Comparison of ENCODE assay signal across 11 cellular contexts in genomic region chr22:44496844-44497217, GRCh38. TPM values are rescaled to one million over a fixed set of nuclear protein-coding genes. Genes with fewer than 3 reads are reported as not detected.
DNase-seq lines count a peak whose midpoint lies in the region; ATAC-seq and TF ChIP-seq lines count a peak whose summit lies in the region.
"Had no signal": no experiment of that assay in that cellular context is flagged by ENCODE, and none has a peak within 500 bp of the region (broad histone marks: within the 10 kb centered on the region; RNA-seq: fewer than 3 reads in every experiment).

No MANE protein-coding gene starts in this region.

- no peaks in the 10 kb centered on the region for H3K36me3 ChIP-seq in adrenal gland (replicated peaks in 1 of 2)

- H3K27me3 ChIP-seq in adrenal gland: no peaks in the 10 kb centered on the region

- peaks cover 9% of the 10 kb centered on the region for H3K36me3 Mint-ChIP-seq in memory B cell

- no peak for TF ChIP-seq POLR2A in adrenal gland (IDR thresholded peaks at IDR 0.05)

- ATAC-seq in left ventricle myocardium superior (no peak), Right ventricle myocardium superior (ENCODE audit: poor library complexity) (no peak), memory B cell (ENCODE audit: low read depth) (no peak), omental fat pad (ENCODE audit: low FRiP score) (no peak), HG02571 (IDR thresholded peaks at IDR 0.05; ENCODE audit: unreplicated experiment) (no peak)

- H3K4me1 Mint-ChIP-seq in memory B cell: peaks cover 10% of the 10 kb centered on the region

- peaks cover 7% of the 10 kb centered on the region for H3K9me3 Mint-ChIP-seq in memory B cell

- peak overlapping the region; percentile 80 for H3K4me3 Mint-ChIP-seq in memory B cell

- peaks cover 3% of the 10 kb centered on the region for H3K27me3 Mint-ChIP-seq in memory B cell

- intact Hi-C loops in left ventricle myocardium superior (cut with micrococcal nuclease) (no loop called here), Right ventricle myocardium superior (cut with DNase I) (no loop called here), adrenal gland (cut with DNase I) (no loop called here)

- peak overlapping the region; percentile 2 for H3K27ac Mint-ChIP-seq in memory B cell

- 88 to 94% (median 93%) methylated on average over 11 to 22 of the region's 22 CpGs for WGBS in adrenal gland, 4 donors

- peak overlapping the region in 3 of 5 donors; percentile 76 to 96 (median 88) for H3K27ac ChIP-seq in adrenal gland

- H3K9me3 ChIP-seq in adrenal gland (replicated peaks in 1 of 3): no peaks in the 10 kb centered on the region

- TF ChIP-seq CTCF in adrenal gland (IDR thresholded peaks at IDR 0.05): no peak
- TF ChIP-seq CTCF in omental fat pad (IDR thresholded peaks at IDR 0.05): no peak

- H3K4me3 ChIP-seq in adrenal gland: peak overlapping the region in 1 of 4 donors; percentile 98

- H3K4me1 ChIP-seq in adrenal gland (replicated peaks in 1 of 2): peaks cover 11 to 20% of the 10 kb centered on the region in 2 donors

- DNase-seq in left ventricle myocardium superior (peak; percentile 30), Right ventricle myocardium superior (no peak), adrenal gland (peak in 2 of 7 donors; percentile 24 to 37), memory B cell (ENCODE audit: low spot score in 2 of 2) (no peak), NCI-H2171 treated with DMSO at 0.1 percent for 48 hours (lab: John Stamatoyannopoulos, UW) (no peak), omental fat pad (ENCODE audit: low spot score) (no peak), NCI-H2107 treated with DMSO at 0.1 percent for 48 hours (lab: John Stamatoyannopoulos, UW; ENCODE audit: unreplicated experiment) (no peak)
- DNase-seq: DND-41, midbrain, NCI-H2107 had no signal

RNA-seq across cellular contexts. Expression of gene RTL6, which starts 1.2 kb away (rescaled TPM):
- total RNA-seq in left ventricle myocardium superior: 24.7 TPM
- 23.5 TPM for total RNA-seq in Right ventricle myocardium superior
- total RNA-seq in adrenal gland: 10 to 100 TPM; 27.2 to 45.4 (median 31.4) TPM
- polyA plus RNA-seq in adrenal gland: 10 to 100 TPM in 1 of 3 donors, 1 to 10 TPM in 2; 2.2 to 27.8 (median 6.0) TPM
- 10 to 100 TPM; 17.7 to 38.2 (median 25.7) TPM for total RNA-seq in omental fat pad
